Comparison of ENCODE assay signal across 1 cellular context in the genomic region with DNA sequence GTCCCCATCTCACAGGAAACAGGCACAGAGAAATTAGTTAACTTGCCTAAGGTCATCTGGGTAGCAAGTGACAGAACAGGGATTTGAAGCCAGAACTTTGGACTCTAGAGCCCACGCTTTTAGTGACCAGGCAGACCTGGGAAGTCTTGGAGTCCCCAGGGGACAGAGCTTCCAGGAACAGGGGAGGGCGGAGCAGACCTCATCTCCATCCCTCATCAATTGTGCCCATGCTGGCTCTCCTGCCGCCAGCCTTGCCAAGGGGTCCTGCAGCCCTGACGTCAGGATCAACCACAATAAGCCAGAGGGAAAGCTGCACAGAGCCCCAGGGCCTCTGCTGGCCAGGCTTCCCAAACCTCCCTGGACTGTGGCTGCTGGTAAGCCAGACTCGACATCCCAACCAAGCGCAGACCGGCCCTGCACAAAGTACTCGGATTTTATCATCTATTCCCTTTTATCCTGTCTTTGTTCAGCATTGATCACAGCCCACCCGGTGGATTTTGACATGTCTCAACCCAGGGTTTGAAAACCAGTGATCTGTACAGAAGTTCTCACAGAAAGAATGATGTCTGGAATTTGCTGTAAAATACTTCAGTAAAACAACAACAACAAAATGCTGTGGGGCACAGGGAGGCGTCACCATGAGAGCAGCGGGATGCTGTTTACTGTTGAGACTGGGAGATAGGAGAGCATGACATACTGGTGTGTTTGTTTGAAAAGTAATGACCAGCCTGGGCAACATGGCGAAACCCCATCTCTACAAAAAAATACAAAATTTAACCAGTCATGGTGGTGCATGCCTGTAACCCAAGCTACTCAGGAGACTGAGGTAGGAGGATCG.
TF ChIP-seq lines count a peak whose summit lies in the region.

No MANE protein-coding gene starts in this region.

TF ChIP-seq in K562, 482 proteins besides CTCF, POLR2A, EP300 and RAD21:
- TF ChIP-seq TOE1 (IDR thresholded peaks at IDR 0.05; ENCODE audit: borderline replicate concordance) (no peak), TOE1 (CRISPR knock-in tag; IDR thresholded peaks at IDR 0.05; ENCODE audit: borderline replicate concordance, low read depth) (no peak), ZNF764 (CRISPR knock-in tag; IDR thresholded peaks at IDR 0.05; ENCODE audit: low read depth) (no peak), ZNF354B (CRISPR knock-in tag; IDR thresholded peaks at IDR 0.05) (no peak), TSC22D4 (tag; IDR thresholded peaks at IDR 0.05) (no peak), CBFA2T3 (IDR thresholded peaks at IDR 0.05) (no peak), KLF13 (tag; IDR thresholded peaks at IDR 0.05; ENCODE audit: borderline replicate concordance, low read depth) (no peak), HNRNPL (IDR thresholded peaks at IDR 0.05; ENCODE audit: low read depth, low read length) (no peak)
